Comparison of ENCODE assay signal across 11 cellular contexts in the genomic region with DNA sequence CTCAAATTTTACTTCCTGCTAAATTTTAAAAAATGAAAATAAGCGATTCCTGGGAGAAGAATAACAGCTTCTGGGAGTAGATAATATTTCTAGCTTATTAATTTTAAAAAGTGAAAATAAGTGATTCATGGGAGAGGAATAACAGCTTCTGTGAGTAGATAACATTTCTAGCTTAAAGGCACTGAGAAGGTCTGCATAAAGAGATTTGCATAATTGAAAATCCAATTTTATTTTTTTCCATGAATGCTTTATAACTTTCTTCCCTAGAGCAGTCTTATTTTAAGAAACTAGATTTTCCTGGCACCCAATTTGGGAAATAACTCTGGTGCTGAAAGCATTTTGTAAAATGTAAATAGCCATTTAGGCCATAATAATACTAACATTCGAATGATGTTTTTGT.
"Had no signal": no experiment of that assay in that cellular context is flagged by ENCODE, and none has a peak within 500 bp of the region (broad histone marks: within the 10 kb centered on the region; RNA-seq: fewer than 3 reads in every experiment).

No MANE protein-coding gene starts in this region.

- H3K4me2 ChIP-seq: GM23338 had no signal

- H3K9ac ChIP-seq: GM23248 had no signal

- H2AFZ ChIP-seq: GM23248, GM23338 had no signal

- ATAC-seq: GM23338, HCT116 had no signal

- H3K36me3 ChIP-seq: HAP-1 had no signal

- FAIRE-seq: H1, H54 had no signal

- H3K4me1 ChIP-seq: HAP-1 had no signal

- H3K27ac ChIP-seq: GM23248 had no signal

- H3K9me3 ChIP-seq: HAP-1 had no signal

- H3K4me3 ChIP-seq: GM23248, GM23338, HAP-1 had no signal

- DNase-seq: GM23248, GOT3, H7, H9, HCEC 1CT, HFFc6 had no signal
